ENCODE assay signal across 8 cellular contexts in genomic region chr1:111334169-111334568, GRCh38. TPM values are rescaled to one million over a fixed set of nuclear protein-coding genes. Genes with fewer than 3 reads are reported as not detected.
DNase-seq lines count a peak whose midpoint lies in the region; ATAC-seq, FAIRE-seq and TF ChIP-seq lines count a peak whose summit lies in the region.

No MANE protein-coding gene starts in this region.

- H2AFZ ChIP-seq in KMS-11 (ENCODE audit: low read depth) = no peak overlapping the region

- H3K4me3 Mint-ChIP-seq in T-cell = no peak overlapping the region

- no peaks in the 10 kb centered on the region for H4K20me1 ChIP-seq in KMS-11 (ENCODE audit: insufficient read depth)

- peak; percentile 68 to 84 (median 81) for ATAC-seq in T-cell (replicated peaks in 1 of 4)
- ATAC-seq in upper lobe of right lung = peak; percentile 92
- ATAC-seq in GM18873 (IDR thresholded peaks at IDR 0.05; ENCODE audit: low FRiP score, unreplicated experiment) = no peak

- no peak for FAIRE-seq in bronchial epithelial cell (lab: Jason Lieb, UNC)

- no peaks in the 10 kb centered on the region for H3K79me2 ChIP-seq in KMS-11 (ENCODE audit: insufficient read depth, low read depth)

- 0 out of 2 replicates have a peak, but pooled peaks have one; percentile 22 for TF ChIP-seq CTCF in KMS-11 (conservative IDR thresholded peaks at IDR 0.05; ENCODE audit: low read depth, low read length)
- peak; percentile 66 for TF ChIP-seq CTCF in bronchial epithelial cell (IDR thresholded peaks at IDR 0.05; ENCODE audit: insufficient read depth, low read length, severe bottlenecking)
- TF ChIP-seq CTCF in upper lobe of right lung (IDR thresholded peaks at IDR 0.05) = peak; percentile 64

- POLR2A ChIA-PET in T-cell (lab: Charles Lee) = interaction anchor here in 1 of 2 donors (0.5 kb wide), 1 partner anchor 285 kb away, joined by 6 read pairs; the partner anchor contains the start of gene RAP1A

- H3K36me3 Mint-ChIP-seq in T-cell = peaks cover 21% of the 10 kb centered on the region

- H3K27ac ChIP-seq in KMS-11 (no peak overlapping the region), upper lobe of right lung (no peak overlapping the region)

- H3K4me2 ChIP-seq in KMS-11 = no peak overlapping the region

- H3K27me3 ChIP-seq in KMS-11 (ENCODE audit: insufficient read depth, low read depth) (no peaks in the 10 kb centered on the region), bronchial epithelial cell (ENCODE audit: control insufficient read depth, insufficient read depth, low read length) (no peaks in the 10 kb centered on the region), upper lobe of right lung (no peaks in the 10 kb centered on the region)

- H3K4me1 ChIP-seq in KMS-11 (ENCODE audit: low read depth, poor library complexity, severe bottlenecking) = no peaks in the 10 kb centered on the region
- no peaks in the 10 kb centered on the region for H3K4me1 ChIP-seq in upper lobe of right lung

- DNase-seq in DMS 273 (lab: John Stamatoyannopoulos, UW; ENCODE audit: unreplicated experiment) (peak; percentile 69), T-cell (peak in 31 of 34 experiments; percentile 31 to 65 (median 53)), bronchial epithelial cell (ENCODE audit: low read depth) (peak; percentile 45), medulla oblongata (ENCODE audit: extremely low spot score) (peak; percentile 46), upper lobe of right lung (no peak), epidermal melanocyte (ENCODE audit: insufficient read length, low spot score) (no peak)

- no peaks in the 10 kb centered on the region for H3K27me3 Mint-ChIP-seq in T-cell

- H3K9me3 Mint-ChIP-seq in T-cell = peaks cover 8 to 18% (median 17%) of the 10 kb centered on the region in 3 donors

- H3K4me1 Mint-ChIP-seq in T-cell = peaks cover 8 to 12% (median 11%) of the 10 kb centered on the region in 3 donors

- intact Hi-C loops in upper lobe of right lung (cut with DNase I) = no loop called here

- no peak overlapping the region for H3K9ac ChIP-seq in KMS-11

- H3K36me3 ChIP-seq in KMS-11 (ENCODE audit: insufficient read depth) (no peaks in the 10 kb centered on the region), bronchial epithelial cell (ENCODE audit: control insufficient read depth, insufficient read depth, low read length) (no peaks in the 10 kb centered on the region), upper lobe of right lung (no peaks in the 10 kb centered on the region)

- H3K27ac Mint-ChIP-seq in T-cell = peak overlapping the region; percentile 5 to 52

- CTCF ChIA-PET in T-cell (lab: Charles Lee) = interaction anchor here (0.5 to 1.7 kb wide), 26 partner anchors 8 to 553 kb away, joined by 3 to 13 read pairs (median 4); partner anchors contain the start of gene DENND2D (in 1 of the 2)

- no peak overlapping the region for H3K4me3 ChIP-seq in KMS-11 (IDR thresholded peaks at IDR 0.05; ENCODE audit: insufficient read depth, low read depth, low read length)
- no peak overlapping the region for H3K4me3 ChIP-seq in bronchial epithelial cell (ENCODE audit: low read depth, low read length)
- H3K4me3 ChIP-seq in upper lobe of right lung = no peak overlapping the region

- H3K9me3 ChIP-seq in upper lobe of right lung = no peaks in the 10 kb centered on the region

RNA-seq across cellular contexts. Expression of gene CHIA, which starts 43.5 kb away (rescaled TPM):
- total RNA-seq in T-cell = not detected
- total RNA-seq in bronchial epithelial cell = not detected in 2 replicates
- 6.3 TPM for total RNA-seq in upper lobe of right lung

Comparison
In these comparisons a context has a peak if more than half of its experiments do, and no peak if none do; other contexts are left out.
1. DNase-seq: peak in DMS 273 (single experiment), T-cell (31 of 34), bronchial epithelial cell (single experiment) and medulla oblongata (single experiment); none in upper lobe of right lung (single experiment) and epidermal melanocyte (single experiment).
2. Peak in every context shown above with its lines, with median percentiles within 50 percentile points of each other: CTCF ChIP-seq.